Comparison of ENCODE assay signal across 23 cellular contexts in the genomic region with DNA sequence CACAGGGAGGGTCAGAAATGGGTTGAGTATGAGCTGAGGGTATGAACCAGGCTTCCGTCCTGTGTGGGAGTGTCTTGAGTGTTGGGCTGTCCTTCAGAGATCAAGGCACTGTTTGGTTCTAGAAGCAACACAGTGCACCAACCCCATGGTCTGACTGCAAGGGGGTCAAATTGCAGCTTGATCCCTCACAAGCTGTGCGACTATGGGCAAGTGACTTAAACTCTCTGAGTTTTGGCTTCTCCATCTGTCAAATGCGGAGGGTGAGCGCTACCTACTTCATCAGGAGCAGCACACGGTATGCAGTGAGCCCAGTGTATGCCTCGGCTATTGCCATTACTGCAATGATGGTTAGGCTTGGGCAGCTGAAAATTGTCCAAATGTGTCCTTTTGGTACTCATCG. TPM values are rescaled to one million over a fixed set of nuclear protein-coding genes. Genes with fewer than 3 reads are reported as not detected.
"Had no signal": no experiment of that assay in that cellular context is flagged by ENCODE, and none has a peak within 500 bp of the region (broad histone marks: within the 10 kb centered on the region; RNA-seq: fewer than 3 reads in every experiment).

No MANE protein-coding gene starts in this region.

- FAIRE-seq: endometrium, small intestine had no signal

- H3K4me3 Mint-ChIP-seq: naive thymus-derived CD4-positive, alpha-beta T cell; nephron progenitor cell had no signal

- H3K27ac ChIP-seq: coronary artery, epithelial cell of prostate, foreskin keratinocyte, heart left ventricle, neutrophil, sigmoid colon, stomach, thyroid gland, upper lobe of left lung, uterus had no signal

- H3K36me3 ChIP-seq: heart left ventricle, neutrophil, sigmoid colon, stomach, thyroid gland, upper lobe of left lung, uterus had no signal

- H3K27ac Mint-ChIP-seq: naive thymus-derived CD4-positive, alpha-beta T cell; nephron progenitor cell had no signal

- H3K4me3 ChIP-seq: coronary artery, heart left ventricle, sigmoid colon, stomach, thyroid gland, upper lobe of left lung, uterus had no signal

- H3K4me1 ChIP-seq: foreskin keratinocyte, thyroid gland, upper lobe of left lung, uterus had no signal

- H3K4me1 Mint-ChIP-seq: naive thymus-derived CD4-positive, alpha-beta T cell had no signal

- H3K27me3 ChIP-seq: heart left ventricle, sigmoid colon, stomach, thyroid gland, upper lobe of left lung, uterus had no signal

- DNase-seq: effector memory CD4-positive, alpha-beta T cell; foreskin keratinocyte; heart left ventricle; hippocampal formation; left colon; mammary epithelial cell; naive thymus-derived CD4-positive, alpha-beta T cell; nephron progenitor cell; sigmoid colon; small intestine; stimulated activated CD4-positive, alpha-beta T cell treated with anti-CD3 and anti-CD28 coated beads, Interleukin-12 subunit alpha, Interleukin-12 subunit beta, amount 100 ng/mL, for 4 hours; stimulated activated naive CD4-positive, alpha-beta T cell; stomach; thyroid gland; upper lobe of left lung; uterus had no signal

- H3K9me3 ChIP-seq: neutrophil, thyroid gland, uterus had no signal

- ATAC-seq: foreskin keratinocyte; heart left ventricle; left colon; naive thymus-derived CD4-positive, alpha-beta T cell had no signal

RNA-seq across cellular contexts. Expression of gene SEC14L5, which starts 21.0 kb away (rescaled TPM):
- total RNA-seq: foreskin keratinocyte, kidney epithelial cell, pulmonary artery endothelial cell had no signal
- polyA plus RNA-seq: foreskin keratinocyte; naive thymus-derived CD4-positive, alpha-beta T cell had no signal

RNA-seq across cellular contexts. Expression of gene PPL, which starts 42.2 kb away (rescaled TPM):
- total RNA-seq: mononuclear cell; naive thymus-derived CD4-positive, alpha-beta T cell had no signal
